Comparison of ENCODE assay signal across 8 cellular contexts in the genomic region with DNA sequence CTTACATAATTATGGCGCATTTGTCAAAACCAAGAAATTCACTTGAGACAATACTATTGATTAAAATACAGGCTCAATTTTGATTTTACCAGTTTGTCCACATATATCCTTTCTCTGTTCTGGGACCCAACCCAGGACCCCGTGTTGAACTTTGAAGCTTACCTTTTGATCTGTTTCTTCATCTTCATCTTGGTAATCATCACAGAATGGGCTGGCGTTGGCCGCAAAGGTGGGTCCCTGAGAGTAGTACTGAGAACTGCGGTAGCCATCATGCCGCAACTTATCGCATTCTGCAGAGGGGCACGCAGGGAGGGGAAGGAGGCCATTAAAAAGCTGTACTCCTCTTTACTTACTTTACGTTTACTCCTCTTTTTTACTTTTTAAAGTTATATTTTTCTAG.
"Had no signal": no experiment of that assay in that cellular context is flagged by ENCODE, and none has a peak within 500 bp of the region (broad histone marks: within the 10 kb centered on the region; RNA-seq: fewer than 3 reads in every experiment).

No MANE protein-coding gene starts in this region.

- DNase-seq: H9, HCEC 1CT, IMR-90, KG1 had no signal

- H3K4me3 ChIP-seq: GM23338, K562 had no signal

- ATAC-seq: K562 had no signal

- H2AFZ ChIP-seq: GM23338 had no signal

- FAIRE-seq: H1, H54, K562 had no signal
